In the genomic region with DNA sequence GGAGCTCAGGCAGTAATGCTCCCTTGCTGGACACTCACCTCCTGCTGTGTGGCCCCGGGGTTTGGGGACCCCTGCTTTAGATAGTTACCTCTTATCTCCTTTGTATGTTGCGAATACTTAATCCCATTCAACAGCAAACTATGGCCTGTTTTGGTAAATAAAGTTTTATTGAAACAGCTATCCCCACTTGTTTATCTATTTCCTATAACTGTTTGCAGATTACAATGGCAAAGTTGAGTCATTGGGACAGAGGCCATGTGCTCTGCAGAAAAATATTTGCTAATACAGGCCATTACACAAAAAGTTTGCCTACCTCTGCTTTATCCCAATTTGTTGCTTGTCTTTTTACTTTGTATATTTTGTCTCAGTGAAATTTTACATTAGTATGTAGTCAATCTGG, we compare ENCODE assay signal across 1 cellular context.
TF ChIP-seq lines count a peak whose summit lies in the region.

No MANE protein-coding gene starts in this region.

TF ChIP-seq in K562, 482 proteins besides CTCF, POLR2A, EP300 and RAD21 (continued from another document):
- TF ChIP-seq, protein P1, sequence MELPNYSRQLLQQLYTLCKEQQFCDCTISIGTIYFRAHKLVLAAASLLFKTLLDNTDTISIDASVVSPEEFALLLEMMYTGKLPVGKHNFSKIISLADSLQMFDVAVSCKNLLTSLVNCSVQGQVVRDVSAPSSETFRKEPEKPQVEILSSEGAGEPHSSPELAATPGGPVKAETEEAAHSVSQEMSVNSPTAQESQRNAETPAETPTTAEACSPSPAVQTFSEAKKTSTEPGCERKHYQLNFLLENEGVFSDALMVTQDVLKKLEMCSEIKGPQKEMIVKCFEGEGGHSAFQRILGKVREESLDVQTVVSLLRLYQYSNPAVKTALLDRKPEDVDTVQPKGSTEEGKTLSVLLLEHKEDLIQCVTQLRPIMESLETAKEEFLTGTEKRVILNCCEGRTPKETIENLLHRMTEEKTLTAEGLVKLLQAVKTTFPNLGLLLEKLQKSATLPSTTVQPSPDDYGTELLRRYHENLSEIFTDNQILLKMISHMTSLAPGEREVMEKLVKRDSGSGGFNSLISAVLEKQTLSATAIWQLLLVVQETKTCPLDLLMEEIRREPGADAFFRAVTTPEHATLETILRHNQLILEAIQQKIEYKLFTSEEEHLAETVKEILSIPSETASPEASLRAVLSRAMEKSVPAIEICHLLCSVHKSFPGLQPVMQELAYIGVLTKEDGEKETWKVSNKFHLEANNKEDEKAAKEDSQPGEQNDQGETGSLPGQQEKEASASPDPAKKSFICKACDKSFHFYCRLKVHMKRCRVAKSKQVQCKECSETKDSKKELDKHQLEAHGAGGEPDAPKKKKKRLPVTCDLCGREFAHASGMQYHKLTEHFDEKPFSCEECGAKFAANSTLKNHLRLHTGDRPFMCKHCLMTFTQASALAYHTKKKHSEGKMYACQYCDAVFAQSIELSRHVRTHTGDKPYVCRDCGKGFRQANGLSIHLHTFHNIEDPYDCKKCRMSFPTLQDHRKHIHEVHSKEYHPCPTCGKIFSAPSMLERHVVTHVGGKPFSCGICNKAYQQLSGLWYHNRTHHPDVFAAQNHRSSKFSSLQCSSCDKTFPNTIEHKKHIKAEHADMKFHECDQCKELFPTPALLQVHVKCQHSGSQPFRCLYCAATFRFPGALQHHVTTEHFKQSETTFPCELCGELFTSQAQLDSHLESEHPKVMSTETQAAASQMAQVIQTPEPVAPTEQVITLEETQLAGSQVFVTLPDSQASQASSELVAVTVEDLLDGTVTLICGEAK (IDR thresholded peaks at IDR 0.05): peak; percentile 93
- TF ChIP-seq, protein P1 (CRISPR knock-in tag; IDR thresholded peaks at IDR 0.05): peak; percentile 76
- 0 out of 2 replicates have a peak, but pooled peaks have one; percentile 20 for TF ChIP-seq FOSL1 (tag; conservative IDR thresholded peaks at IDR 0.05)
TF ChIP-seq in K562: peak in this region for 2.
